In genomic region chr13:95301135-95301946, GRCh38 we compare ENCODE assay signal across 8 cellular contexts. TPM values are rescaled to one million over a fixed set of nuclear protein-coding genes. Genes with fewer than 3 reads are reported as not detected.
DNase-seq lines count a peak whose midpoint lies in the region; ATAC-seq and TF ChIP-seq lines count a peak whose summit lies in the region.

A gene with protein sequence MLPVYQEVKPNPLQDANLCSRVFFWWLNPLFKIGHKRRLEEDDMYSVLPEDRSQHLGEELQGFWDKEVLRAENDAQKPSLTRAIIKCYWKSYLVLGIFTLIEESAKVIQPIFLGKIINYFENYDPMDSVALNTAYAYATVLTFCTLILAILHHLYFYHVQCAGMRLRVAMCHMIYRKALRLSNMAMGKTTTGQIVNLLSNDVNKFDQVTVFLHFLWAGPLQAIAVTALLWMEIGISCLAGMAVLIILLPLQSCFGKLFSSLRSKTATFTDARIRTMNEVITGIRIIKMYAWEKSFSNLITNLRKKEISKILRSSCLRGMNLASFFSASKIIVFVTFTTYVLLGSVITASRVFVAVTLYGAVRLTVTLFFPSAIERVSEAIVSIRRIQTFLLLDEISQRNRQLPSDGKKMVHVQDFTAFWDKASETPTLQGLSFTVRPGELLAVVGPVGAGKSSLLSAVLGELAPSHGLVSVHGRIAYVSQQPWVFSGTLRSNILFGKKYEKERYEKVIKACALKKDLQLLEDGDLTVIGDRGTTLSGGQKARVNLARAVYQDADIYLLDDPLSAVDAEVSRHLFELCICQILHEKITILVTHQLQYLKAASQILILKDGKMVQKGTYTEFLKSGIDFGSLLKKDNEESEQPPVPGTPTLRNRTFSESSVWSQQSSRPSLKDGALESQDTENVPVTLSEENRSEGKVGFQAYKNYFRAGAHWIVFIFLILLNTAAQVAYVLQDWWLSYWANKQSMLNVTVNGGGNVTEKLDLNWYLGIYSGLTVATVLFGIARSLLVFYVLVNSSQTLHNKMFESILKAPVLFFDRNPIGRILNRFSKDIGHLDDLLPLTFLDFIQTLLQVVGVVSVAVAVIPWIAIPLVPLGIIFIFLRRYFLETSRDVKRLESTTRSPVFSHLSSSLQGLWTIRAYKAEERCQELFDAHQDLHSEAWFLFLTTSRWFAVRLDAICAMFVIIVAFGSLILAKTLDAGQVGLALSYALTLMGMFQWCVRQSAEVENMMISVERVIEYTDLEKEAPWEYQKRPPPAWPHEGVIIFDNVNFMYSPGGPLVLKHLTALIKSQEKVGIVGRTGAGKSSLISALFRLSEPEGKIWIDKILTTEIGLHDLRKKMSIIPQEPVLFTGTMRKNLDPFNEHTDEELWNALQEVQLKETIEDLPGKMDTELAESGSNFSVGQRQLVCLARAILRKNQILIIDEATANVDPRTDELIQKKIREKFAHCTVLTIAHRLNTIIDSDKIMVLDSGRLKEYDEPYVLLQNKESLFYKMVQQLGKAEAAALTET (N-terminal part only) (minus strand): TSS chr13:95301451. CDS start chr13:95301314, 137 bp downstream.

- TF ChIP-seq CTCF in heart right ventricle (IDR thresholded peaks at IDR 0.05) (no peak), progenitor cell of endocrine pancreas (IDR thresholded peaks at IDR 0.05; ENCODE audit: unreplicated experiment) (no peak), vagina (IDR thresholded peaks at IDR 0.05) (no peak)

- DNase-seq in GM04504 (ENCODE audit: low read depth) (peak; percentile 52), H4 (ENCODE audit: low spot score) (peak; percentile 58), LHCN-M2 (ENCODE audit: low read depth) (peak; percentile 81), SKM-1 (lab: John Stamatoyannopoulos, UW; ENCODE audit: unreplicated experiment) (peak; percentile 42), heart right ventricle (peak; percentile 57 to 69), progenitor cell of endocrine pancreas (ENCODE audit: low spot score, unreplicated experiment) (peak; percentile 47), vagina (ENCODE audit: extremely low spot score in 2 of 2) (no peak)
- peak; percentile 79 for DNase-seq in activated naive CD8-positive, alpha-beta T cell treated with anti-CD3 and anti-CD28 coated beads, Interleukin-2, amount 10 ng/mL, durations not matched to agents 7 days and 5 days

- H3K36me3 Mint-ChIP-seq in activated naive CD8-positive, alpha-beta T cell treated with anti-CD3 and anti-CD28 coated beads, Interleukin-2, amount 10 ng/mL, durations not matched to agents 7 days and 5 days, result no peaks in the 10 kb centered on the region
- no peaks in the 10 kb centered on the region for H3K36me3 Mint-ChIP-seq in progenitor cell of endocrine pancreas (ENCODE audit: insufficient read depth)

- intact Hi-C loops in heart right ventricle (cut with DNase I) (loop anchor here in 4 of 10 donors (5.0 to 10.0 kb wide), 4 partner anchors 73 to 173 kb away; no protein-coding TSS in a partner anchor), vagina (cut with DNase I) (no loop called here)

- peak within 1 kb of the TSS; percentile 74 for H3K27ac Mint-ChIP-seq in activated naive CD8-positive, alpha-beta T cell treated with anti-CD3 and anti-CD28 coated beads, Interleukin-2, amount 10 ng/mL, durations not matched to agents 7 days and 5 days
- H3K27ac Mint-ChIP-seq in progenitor cell of endocrine pancreas, result peak within 1 kb of the TSS; percentile 91

- no peaks in the 10 kb centered on the region for H3K9me3 ChIP-seq in heart right ventricle
- H3K9me3 ChIP-seq in vagina, result no peaks in the 10 kb centered on the region

- POLR2A ChIA-PET in activated naive CD8-positive, alpha-beta T cell treated with anti-CD3 and anti-CD28 coated beads, Interleukin-2, amount 10 ng/mL, durations not matched to agents 7 days and 5 days (lab: Charles Lee), result interaction anchor here (0.6 kb wide), 1 partner anchor 58 kb away, joined by 6 read pairs; no protein-coding TSS in a partner anchor

- H3K27me3 ChIP-seq in heart right ventricle, result peaks cover 0 to 10% (median 0%) of the 10 kb centered on the region in 7 donors
- no peaks in the 10 kb centered on the region for H3K27me3 ChIP-seq in vagina

- no peaks in the 10 kb centered on the region for H3K9me3 Mint-ChIP-seq in activated naive CD8-positive, alpha-beta T cell treated with anti-CD3 and anti-CD28 coated beads, Interleukin-2, amount 10 ng/mL, durations not matched to agents 7 days and 5 days
- no peaks in the 10 kb centered on the region for H3K9me3 Mint-ChIP-seq in progenitor cell of endocrine pancreas (ENCODE audit: low read depth)

- H3K4me3 ChIP-seq in heart right ventricle (peak within 1 kb of the TSS; percentile 42 to 89 (median 75)), vagina (peak within 1 kb of the TSS; percentile 71 to 93)

- H3K4me1 ChIP-seq in heart right ventricle (peaks cover 0 to 41% (median 22%) of the 10 kb centered on the region in 9 donors), vagina (peaks cover 17% of the 10 kb centered on the region)

- peak within 1 kb of the TSS; percentile 89 for H3K4me3 Mint-ChIP-seq in activated naive CD8-positive, alpha-beta T cell treated with anti-CD3 and anti-CD28 coated beads, Interleukin-2, amount 10 ng/mL, durations not matched to agents 7 days and 5 days
- peak within 1 kb of the TSS; percentile 77 for H3K4me3 Mint-ChIP-seq in progenitor cell of endocrine pancreas (ENCODE audit: low read depth)

- H3K27me3 Mint-ChIP-seq in activated naive CD8-positive, alpha-beta T cell treated with anti-CD3 and anti-CD28 coated beads, Interleukin-2, amount 10 ng/mL, durations not matched to agents 7 days and 5 days, result peaks cover 14% of the 10 kb centered on the region
- peaks cover 27% of the 10 kb centered on the region for H3K27me3 Mint-ChIP-seq in progenitor cell of endocrine pancreas

- peak; percentile 89 for ATAC-seq in activated naive CD8-positive, alpha-beta T cell treated with anti-CD3 and anti-CD28 coated beads, Interleukin-2, amount 10 ng/mL, durations not matched to agents 7 days and 5 days (ENCODE audit: low read depth)
- peak; percentile 74 to 94 (median 85) for ATAC-seq in heart right ventricle

- H3K27ac ChIP-seq in heart right ventricle (peak within 1 kb of the TSS; percentile 57 to 92 (median 76)), vagina (peak within 1 kb of the TSS; percentile 68)

- H3K36me3 ChIP-seq in heart right ventricle (no peaks in the 10 kb centered on the region), vagina (no peaks in the 10 kb centered on the region)

- no peak for TF ChIP-seq POLR2A in vagina (IDR thresholded peaks at IDR 0.05)

- H3K4me1 Mint-ChIP-seq in activated naive CD8-positive, alpha-beta T cell treated with anti-CD3 and anti-CD28 coated beads, Interleukin-2, amount 10 ng/mL, durations not matched to agents 7 days and 5 days, result peaks cover 19% of the 10 kb centered on the region
- peaks cover 19% of the 10 kb centered on the region for H3K4me1 Mint-ChIP-seq in progenitor cell of endocrine pancreas (ENCODE audit: low read depth)

- WGBS in heart right ventricle, 2 donors, result 0% methylated on average over 91 to 102 of the region's 102 CpGs

RNA-seq across cellular contexts. Expression of the gene that starts here (rescaled TPM):
- total RNA-seq in H4 (2014; rRNA removed; shearing (Covaris generic)), result 32.4 and 35.4 TPM in 2 replicates
- total RNA-seq in LHCN-M2 (2014; rRNA removed) (23.1 and 23.9 TPM in 2 replicates), heart right ventricle (1 to 10 TPM; 2.3 to 6.7 (median 4.1) TPM), progenitor cell of endocrine pancreas (7.5 and 10.7 TPM in 2 replicates), vagina (13.3 TPM)
- 5.7 TPM for polyA plus RNA-seq in LHCN-M2 (2012)
- total RNA-seq in activated naive CD8-positive, alpha-beta T cell treated with anti-CD3 and anti-CD28 coated beads, Interleukin-2, amount 10 ng/mL, durations not matched to agents 7 days and 5 days, result 1 to 10 TPM; 5.7 to 6.4 TPM
- 1 to 10 TPM; 1.1 to 1.9 TPM for polyA plus RNA-seq in heart right ventricle

Comparison
In these comparisons a context has a peak if more than half of its experiments do, and no peak if none do; other contexts are left out.
1. DNase-seq: peak in GM04504 (single experiment), H4 (single experiment), LHCN-M2 (single experiment), SKM-1 (single experiment), activated naive CD8-positive, alpha-beta T cell treated with anti-CD3 and anti-CD28 coated beads, Interleukin-2, amount 10 ng/mL, durations not matched to agents 7 days and 5 days (single experiment), heart right ventricle (2 of 2) and progenitor cell of endocrine pancreas (single experiment); none in vagina (0 of 2).